Comparison of ENCODE assay signal across 34 cellular contexts in genomic region chr21:43283136-43283924, GRCh38.
DNase-seq lines count a peak whose midpoint lies in the region; ATAC-seq and TF ChIP-seq lines count a peak whose summit lies in the region.
"Had no signal": no experiment of that assay in that cellular context is flagged by ENCODE, and none has a peak within 500 bp of the region (broad histone marks: within the 10 kb centered on the region; RNA-seq: fewer than 3 reads in every experiment).

No MANE protein-coding gene starts in this region.

- H3K4me3 ChIP-seq in heart right ventricle = no peak overlapping the region
- H3K4me3 ChIP-seq: breast epithelium, colonic mucosa, PC-9, prostate gland had no signal

- no peaks in the 10 kb centered on the region for H3K36me3 ChIP-seq in heart right ventricle
- H3K36me3 ChIP-seq: breast epithelium, colonic mucosa, neutrophil, prostate gland had no signal

- no peak for TF ChIP-seq CTCF in heart right ventricle (IDR thresholded peaks at IDR 0.05)

- peaks cover 0 to 4% (median 2%) of the 10 kb centered on the region in 9 donors for H3K4me1 ChIP-seq in heart right ventricle
- H3K4me1 ChIP-seq: breast epithelium, colonic mucosa, prostate gland had no signal

- ATAC-seq in Right ventricle myocardium superior (ENCODE audit: poor library complexity) (no peak), heart right ventricle (no peak), left ventricle myocardium superior (no peak), HG02588 (IDR thresholded peaks at IDR 0.05; ENCODE audit: unreplicated experiment) (no peak), GM19463 (IDR thresholded peaks at IDR 0.05; ENCODE audit: unreplicated experiment) (no peak)
- ATAC-seq: left lobe of liver; stimulated activated memory B cell treated with anti-CD40 and anti-IgM and Interleukin-4, amounts not matched to agents 10 μg/mL and 1 μg/mL and 100 μg/mL, for 72 hours had no signal

- 85 to 89% methylated on average over 5 of the region's 5 CpGs for WGBS in heart right ventricle, 2 donors

- DNase-seq in Right ventricle myocardium superior = peak; percentile 10
- no peak for DNase-seq in heart right ventricle
- DNase-seq in RPMI8226 = peak; percentile 73
- peak; percentile 13 for DNase-seq in left ventricle myocardium superior
- DNase-seq in NCI-H2107 treated with DMSO at 0.1 percent for 48 hours (lab: John Stamatoyannopoulos, UW; ENCODE audit: unreplicated experiment) = no peak
- DNase-seq in NOMO-1 treated with dmso at 0.1 percent for 144 hours (lab: John Stamatoyannopoulos, UW; ENCODE audit: unreplicated experiment) = no peak
- DNase-seq: activated CD4-positive, alpha-beta T cell treated with anti-CD3 and anti-CD28 coated beads for 4 hours; activated CD8-positive, alpha-beta memory T cell treated with anti-CD3 and anti-CD28 coated beads for 24 hours; amygdala; CD4-positive, alpha-beta T cell; colonic mucosa; DND-41; effector CD8-positive, alpha-beta T cell; immature natural killer cell; KBM-7; mesendoderm; MM.1S; naive B cell; NCI-H1105 treated with DMSO at 0.1 percent for 48 hours; NCI-H1930; NCI-H524 treated with DMSO at 0.1 percent for 48 hours; PC-9; SIG-M5; substantia nigra; SW 1271; T1000 had no signal

- H3K27ac ChIP-seq in heart right ventricle = no peak overlapping the region
- H3K27ac ChIP-seq: breast epithelium, colonic mucosa, neutrophil, PC-9, prostate gland, VCaP had no signal

- peaks cover 0 to 12% (median 5%) of the 10 kb centered on the region in 7 donors for H3K27me3 ChIP-seq in heart right ventricle
- H3K27me3 ChIP-seq: colonic mucosa had no signal

- intact Hi-C loops in Right ventricle myocardium superior (cut with DNase I) (no loop called here), heart right ventricle (cut with DNase I) (no loop called here), left ventricle myocardium superior (cut with micrococcal nuclease) (no loop called here)

- no peaks in the 10 kb centered on the region for H3K9me3 ChIP-seq in heart right ventricle
- H3K9me3 ChIP-seq: breast epithelium, colonic mucosa, neutrophil, prostate gland had no signal

Comparison
In these comparisons a context has a peak if more than half of its experiments do, and no peak if none do; other contexts are left out.
1. DNase-seq: peak in Right ventricle myocardium superior (single experiment), RPMI8226 (single experiment) and left ventricle myocardium superior (single experiment); none in heart right ventricle (0 of 2), NCI-H2107 treated with DMSO at 0.1 percent for 48 hours (single experiment) and NOMO-1 treated with dmso at 0.1 percent for 144 hours (single experiment).